14 cellular contexts compared by ENCODE assay signal in genomic region chr20:46523696-46524328, GRCh38. TPM values are rescaled to one million over a fixed set of nuclear protein-coding genes. Genes with fewer than 3 reads are reported as not detected.
DNase-seq lines count a peak whose midpoint lies in the region; ATAC-seq and TF ChIP-seq lines count a peak whose summit lies in the region.
"Had no signal": no experiment of that assay in that cellular context is flagged by ENCODE, and none has a peak within 500 bp of the region (broad histone marks: within the 10 kb centered on the region; RNA-seq: fewer than 3 reads in every experiment).

No MANE protein-coding gene starts in this region.

- H3K4me3 Mint-ChIP-seq in activated CD4-positive, alpha-beta T cell treated with anti-CD3 and anti-CD28 coated beads for 36 hours, result no peak overlapping the region
- H3K4me3 Mint-ChIP-seq: brain had no signal

- H3K56ac ChIP-seq in mesendoderm (ENCODE audit: low read length), result no peak overlapping the region

- H3K27ac ChIP-seq in mesendoderm (ENCODE audit: low read depth, low read length), result no peak overlapping the region
- H3K27ac ChIP-seq in ovary, result no peak overlapping the region
- H3K27ac ChIP-seq: parathyroid adenoma, upper lobe of left lung had no signal

- no peak overlapping the region for H3K9ac ChIP-seq in mesendoderm (ENCODE audit: low read length)
- H3K9ac ChIP-seq: parathyroid adenoma had no signal

- no peak overlapping the region for H4K5ac ChIP-seq in mesendoderm (ENCODE audit: low read length)

- H2BK15ac ChIP-seq in mesendoderm (replicated peaks; ENCODE audit: low read depth), result no peak overlapping the region

- TF ChIP-seq EP300 in ovary (IDR thresholded peaks at IDR 0.05), result no peak

- H3K4me3 ChIP-seq in mesendoderm (ENCODE audit: low read length), result no peak overlapping the region
- no peak overlapping the region for H3K4me3 ChIP-seq in ovary
- H3K4me3 ChIP-seq: upper lobe of left lung had no signal

- no peaks in the 10 kb centered on the region for H3K27me3 ChIP-seq in mesendoderm (ENCODE audit: insufficient read depth, low read length, poor library complexity)
- H3K27me3 ChIP-seq in ovary, result no peaks in the 10 kb centered on the region
- H3K27me3 ChIP-seq: upper lobe of left lung had no signal

- no peaks in the 10 kb centered on the region for H3K36me3 Mint-ChIP-seq in activated CD4-positive, alpha-beta T cell treated with anti-CD3 and anti-CD28 coated beads for 36 hours (ENCODE audit: low read depth)
- H3K36me3 Mint-ChIP-seq: brain had no signal

- no peaks in the 10 kb centered on the region for H3K79me1 ChIP-seq in mesendoderm (ENCODE audit: low read length)

- TF ChIP-seq CTCF in ovary (IDR thresholded peaks at IDR 0.05), result no peak

- WGBS in mesendoderm (ENCODE audit: extremely low coverage, insufficient coverage, low lambda C conversion rate), result no CpG with 5 or more reads among the region's 2 CpGs
- WGBS in ovary, 3 donors, result 52 to 54% (median 52%) methylated on average over 2 of the region's 2 CpGs

- no peak overlapping the region for H2BK5ac ChIP-seq in mesendoderm (ENCODE audit: low read length)

- H4K8ac ChIP-seq in mesendoderm (ENCODE audit: low read depth, low read length), result no peak overlapping the region

- H3K4me2 ChIP-seq in mesendoderm (ENCODE audit: low read length), result no peak overlapping the region

- no peak for TF ChIP-seq POLR2A in ovary (IDR thresholded peaks at IDR 0.05)

- no peaks in the 10 kb centered on the region for H3K9me3 ChIP-seq in ovary
- H3K9me3 ChIP-seq: upper lobe of left lung had no signal

- peak; percentile 20 for DNase-seq in activated CD4-positive, alpha-beta T cell treated with anti-CD3 and anti-CD28 coated beads for 36 hours
- no peak for DNase-seq in activated CD4-positive, alpha-beta T cell treated with anti-CD3 and anti-CD28 coated beads, Interleukin-2, amount 50 U/mL, for 1 hour
- DNase-seq in MV-4-11 (lab: John Stamatoyannopoulos, UW) (peak; percentile 4), astrocyte of the hippocampus (ENCODE audit: low read depth, low spot score) (peak; percentile 33), mesendoderm (peak; percentile 53), ovary (no peak)
- no peak for DNase-seq in activated effector memory CD4-positive, alpha-beta T cell treated with anti-CD3 and anti-CD28 coated beads, Interleukin-2, amount 50 U/mL, for 16 hours
- DNase-seq: NCI-H1092, NCI-H226, upper lobe of left lung had no signal

- no peak overlapping the region for H3K18ac ChIP-seq in mesendoderm (ENCODE audit: low read length)

- H3K23ac ChIP-seq in mesendoderm (ENCODE audit: low read length), result no peak overlapping the region

- no peak overlapping the region for H3K4ac ChIP-seq in mesendoderm (ENCODE audit: low read depth, low read length)

- H3K27ac Mint-ChIP-seq in activated CD4-positive, alpha-beta T cell treated with anti-CD3 and anti-CD28 coated beads for 36 hours, result no peak overlapping the region
- H3K27ac Mint-ChIP-seq: brain had no signal

- no peak overlapping the region for H2BK120ac ChIP-seq in mesendoderm (ENCODE audit: low read depth, low read length)

- POLR2A ChIA-PET in activated CD4-positive, alpha-beta T cell treated with anti-CD3 and anti-CD28 coated beads for 36 hours (lab: Charles Lee), result no interaction called here

- CTCF ChIA-PET in activated CD4-positive, alpha-beta T cell treated with anti-CD3 and anti-CD28 coated beads for 36 hours (lab: Charles Lee), result interaction anchor here (0.8 to 3.1 kb wide), 7 partner anchors 10 to 162 kb away, joined by 4 to 16 read pairs (median 5); partner anchors contain the start of genes OCSTAMP and ZNF334

- no peak overlapping the region for H2AK5ac ChIP-seq in mesendoderm (ENCODE audit: low read length)

- H3K4me1 ChIP-seq in mesendoderm (ENCODE audit: control insufficient read depth, low read depth, low read length), result no peaks in the 10 kb centered on the region
- no peaks in the 10 kb centered on the region for H3K4me1 ChIP-seq in ovary (ENCODE audit: insufficient read depth)
- H3K4me1 ChIP-seq: parathyroid adenoma, upper lobe of left lung had no signal

- H3K36me3 ChIP-seq in mesendoderm (ENCODE audit: control insufficient read depth, insufficient read depth, low read length) (no peaks in the 10 kb centered on the region), ovary (no peaks in the 10 kb centered on the region)
- H3K36me3 ChIP-seq: upper lobe of left lung had no signal

- H3K4me1 Mint-ChIP-seq in activated CD4-positive, alpha-beta T cell treated with anti-CD3 and anti-CD28 coated beads for 36 hours, result no peaks in the 10 kb centered on the region

- no peak for ATAC-seq in activated CD4-positive, alpha-beta T cell treated with anti-CD3 and anti-CD28 coated beads for 36 hours
- ATAC-seq in HG02973 (IDR thresholded peaks at IDR 0.05; ENCODE audit: unreplicated experiment), result no peak

- no peaks in the 10 kb centered on the region for H3K79me2 ChIP-seq in mesendoderm (ENCODE audit: control insufficient read depth, insufficient read depth, low read length)
- H3K79me2 ChIP-seq: parathyroid adenoma had no signal

- peaks cover 23% of the 10 kb centered on the region for H3K27me3 Mint-ChIP-seq in activated CD4-positive, alpha-beta T cell treated with anti-CD3 and anti-CD28 coated beads for 36 hours

- intact Hi-C loops in activated CD4-positive, alpha-beta T cell treated with anti-CD3 and anti-CD28 coated beads for 36 hours (cut with DNase I, micrococcal nuclease), result no loop called here
- intact Hi-C loops in ovary (cut with DNase I), result no loop called here

- no peaks in the 10 kb centered on the region for H3K9me3 Mint-ChIP-seq in activated CD4-positive, alpha-beta T cell treated with anti-CD3 and anti-CD28 coated beads for 36 hours (ENCODE audit: low read depth)
- H3K9me3 Mint-ChIP-seq: brain had no signal

RNA-seq across cellular contexts. Expression of gene ZNF334, which starts 10.5 kb away (rescaled TPM):
- 1 to 10 TPM; 3.4 to 4.9 TPM for total RNA-seq in activated CD4-positive, alpha-beta T cell treated with anti-CD3 and anti-CD28 coated beads for 36 hours
- 7.8 TPM for polyA plus RNA-seq in mesendoderm (2013, experiment 1 of 2)
- 7.6 TPM for polyA plus RNA-seq in mesendoderm (2013, experiment 2 of 2)
- 10 to 100 TPM in 6 of 7 donors, 1 to 10 TPM in 1; 9.9 to 16.1 (median 11.3) TPM for total RNA-seq in ovary
- 10 to 100 TPM in 1 of 2 donors, 1 to 10 TPM in 1; 5.5 to 10.7 TPM for polyA plus RNA-seq in ovary

RNA-seq across cellular contexts. Expression of gene OCSTAMP, which starts 26.6 kb away (rescaled TPM):
- total RNA-seq in activated CD4-positive, alpha-beta T cell treated with anti-CD3 and anti-CD28 coated beads for 36 hours, result under 1 TPM; 0.14 to 0.19 TPM
- polyA plus RNA-seq in mesendoderm (2013, experiment 1 of 2), result 0.24 TPM
- polyA plus RNA-seq in mesendoderm (2013, experiment 2 of 2), result 0.25 TPM
- not detected for total RNA-seq in ovary
- 1 to 10 TPM in 1 of 2 donors, not detected in 1; 2.0 TPM for polyA plus RNA-seq in ovary
- total RNA-seq: upper lobe of left lung had no signal
- polyA plus RNA-seq: AG04450 had no signal

Comparison
In these comparisons a context has a peak if more than half of its experiments do, and no peak if none do; other contexts are left out.
1. DNase-seq: peak in activated CD4-positive, alpha-beta T cell treated with anti-CD3 and anti-CD28 coated beads for 36 hours (single experiment), MV-4-11 (single experiment), astrocyte of the hippocampus (single experiment) and mesendoderm (single experiment); none in activated CD4-positive, alpha-beta T cell treated with anti-CD3 and anti-CD28 coated beads, Interleukin-2, amount 50 U/mL, for 1 hour (single experiment), ovary (0 of 5) and activated effector memory CD4-positive, alpha-beta T cell treated with anti-CD3 and anti-CD28 coated beads, Interleukin-2, amount 50 U/mL, for 16 hours (single experiment).